17 cellular contexts compared by ENCODE assay signal in the genomic region with DNA sequence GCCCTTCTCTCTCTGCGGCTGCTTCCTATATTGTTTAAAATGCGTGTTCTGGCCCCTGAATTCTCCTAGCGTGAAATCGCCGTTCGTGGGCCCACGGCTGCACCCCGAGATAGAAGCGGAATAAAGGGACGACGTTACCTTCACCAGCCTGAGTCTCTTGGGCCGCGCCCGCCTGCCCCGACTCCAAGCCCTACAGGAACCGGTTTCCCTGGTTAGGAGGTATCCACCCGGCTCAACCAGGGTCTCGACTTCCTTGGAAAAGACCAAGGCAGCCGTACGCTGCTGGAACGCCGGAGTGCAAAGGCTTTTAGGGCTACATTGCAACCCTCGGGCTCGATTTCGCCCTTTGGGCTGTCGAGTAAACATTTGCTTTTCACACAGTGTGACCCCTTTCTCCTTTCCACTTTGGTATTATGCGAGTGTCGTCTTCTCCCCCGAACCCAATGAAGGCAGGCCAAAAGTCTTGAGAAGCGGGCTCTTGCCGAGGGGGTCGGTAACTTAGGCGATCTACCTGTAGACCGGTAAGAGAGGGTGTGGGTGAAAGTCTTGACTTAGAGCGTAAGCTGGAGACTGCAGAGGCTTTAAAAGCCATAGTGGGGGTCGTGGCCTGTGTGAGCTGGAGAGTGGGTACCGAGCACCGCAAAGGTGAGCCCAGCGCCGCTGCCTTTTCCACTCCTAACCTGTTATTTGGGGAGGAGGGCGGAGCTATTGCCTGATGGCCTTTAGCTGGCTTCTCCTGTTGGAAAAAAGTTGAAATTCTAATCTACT. TPM values are rescaled to one million over a fixed set of nuclear protein-coding genes. Genes with fewer than 3 reads are reported as not detected.
A peak's percentile ranks its signal among the peaks of the same experiment; 100 is the strongest.
DNase-seq lines count a peak whose midpoint lies in the region; ATAC-seq and TF ChIP-seq lines count a peak whose summit lies in the region.
"Had no signal": no experiment of that assay in that cellular context is flagged by ENCODE, and none has a peak within 500 bp of the region (broad histone marks: within the 10 kb centered on the region; RNA-seq: fewer than 3 reads in every experiment).

No MANE protein-coding gene starts in this region.

- no peak overlapping the region for H3K4me2 ChIP-seq in PC-9

- H3K27ac Mint-ChIP-seq in central memory CD8-positive, alpha-beta T cell (ENCODE audit: low read depth): no peak overlapping the region
- H3K27ac Mint-ChIP-seq in memory B cell: no peak overlapping the region
- H3K27ac Mint-ChIP-seq in stimulated activated naive B cell treated with anti-CD40 and anti-IgM and Interleukin-4, amounts not matched to agents 10 μg/mL and 1 μg/mL and 100 μg/mL, for 72 hours: peak overlapping the region; percentile 76

- H3F3A ChIP-seq in PC-9 (ENCODE audit: insufficient read depth, low read depth): no peaks in the 10 kb centered on the region

- H3K9me3 ChIP-seq in PC-9 (ENCODE audit: insufficient read depth, low read depth): no peaks in the 10 kb centered on the region
- H3K9me3 ChIP-seq: neutrophil, Peyer's patch had no signal

- intact Hi-C loops in PC-9 (cut with micrococcal nuclease; ENCODE audit: unreplicated experiment): no loop called here

- no peaks in the 10 kb centered on the region for H3K79me2 ChIP-seq in PC-9 (ENCODE audit: low read depth)

- H3K4me1 ChIP-seq in PC-9 (replicated peaks; ENCODE audit: insufficient read depth): no peaks in the 10 kb centered on the region

- no peaks in the 10 kb centered on the region for H3K9me2 ChIP-seq in PC-9 (ENCODE audit: insufficient read depth)

- H3K4me3 Mint-ChIP-seq in central memory CD8-positive, alpha-beta T cell: peak overlapping the region; percentile 55
- peak overlapping the region; percentile 68 for H3K4me3 Mint-ChIP-seq in memory B cell
- no peak overlapping the region for H3K4me3 Mint-ChIP-seq in stimulated activated naive B cell treated with anti-CD40 and anti-IgM and Interleukin-4, amounts not matched to agents 10 μg/mL and 1 μg/mL and 100 μg/mL, for 72 hours

- no peak for ATAC-seq in central memory CD8-positive, alpha-beta T cell (replicated peaks; ENCODE audit: extremely low read depth, poor library complexity, severe bottlenecking)
- ATAC-seq in memory B cell (ENCODE audit: low read depth) (no peak), HG02938 (IDR thresholded peaks at IDR 0.05; ENCODE audit: unreplicated experiment) (no peak)
- no peak for ATAC-seq in stimulated activated naive B cell treated with anti-CD40 and anti-IgM and Interleukin-4, amounts not matched to agents 10 μg/mL and 1 μg/mL and 100 μg/mL, for 72 hours (replicated peaks)

- no peak for TF ChIP-seq CTCF in PC-9 (conservative IDR thresholded peaks at IDR 0.05)

- peak; percentile 34 for DNase-seq in activated effector memory CD4-positive, alpha-beta T cell treated with anti-CD3 and anti-CD28 coated beads, Interleukin-2, amount 50 U/mL, for 16 hours
- no peak for DNase-seq in activated effector memory CD4-positive, alpha-beta T cell treated with Interleukin-2 at 50 U/mL for 16 hours
- DNase-seq in central memory CD8-positive, alpha-beta T cell (ENCODE audit: low spot score in 2 of 2): no peak
- no peak for DNase-seq in memory B cell (ENCODE audit: low spot score in 2 of 2)
- DNase-seq in stimulated activated naive B cell treated with anti-CD40 and anti-IgM and Interleukin-4, amounts not matched to agents 10 μg/mL and 1 μg/mL and 100 μg/mL, for 72 hours: no peak
- no peak for DNase-seq in PC-9
- no peak for DNase-seq in GM19240 (ENCODE audit: insufficient read length, low spot score)
- DNase-seq: activated CD4-positive, alpha-beta T cell treated with anti-CD3 and anti-CD28 coated beads for 48 hours; activated T-cell treated with anti-CD3 and anti-CD28 coated beads, Interleukin-2, amount 50 U/mL, for 48 hours; dermis blood vessel endothelial cell; NCI-H1092; NCI-H446 treated with DMSO at 0.1 percent for 48 hours; Peyer's patch; substantia nigra had no signal

- CTCF ChIA-PET in PC-9 (lab: Charles Lee): no interaction called here

- H2AFZ ChIP-seq in PC-9: no peak overlapping the region

- POLR2A ChIA-PET in PC-9 (lab: Charles Lee; ENCODE audit: unreplicated experiment): no interaction called here

- no peaks in the 10 kb centered on the region for H4K20me1 ChIP-seq in PC-9 (ENCODE audit: insufficient read depth)

- no peaks in the 10 kb centered on the region for H3K9me3 Mint-ChIP-seq in central memory CD8-positive, alpha-beta T cell
- H3K9me3 Mint-ChIP-seq in memory B cell: no peaks in the 10 kb centered on the region
- no peaks in the 10 kb centered on the region for H3K9me3 Mint-ChIP-seq in stimulated activated naive B cell treated with anti-CD40 and anti-IgM and Interleukin-4, amounts not matched to agents 10 μg/mL and 1 μg/mL and 100 μg/mL, for 72 hours

- H3K27ac ChIP-seq in PC-9: no peak overlapping the region
- H3K27ac ChIP-seq: neutrophil, Peyer's patch had no signal

- H3K27me3 Mint-ChIP-seq in central memory CD8-positive, alpha-beta T cell: peaks cover 37% of the 10 kb centered on the region
- peaks cover 16% of the 10 kb centered on the region for H3K27me3 Mint-ChIP-seq in memory B cell
- peaks cover 45 to 70% of the 10 kb centered on the region in 2 donors for H3K27me3 Mint-ChIP-seq in stimulated activated naive B cell treated with anti-CD40 and anti-IgM and Interleukin-4, amounts not matched to agents 10 μg/mL and 1 μg/mL and 100 μg/mL, for 72 hours

- H3K36me3 ChIP-seq in PC-9 (ENCODE audit: low read depth): no peaks in the 10 kb centered on the region
- H3K36me3 ChIP-seq: neutrophil, Peyer's patch had no signal

- no peaks in the 10 kb centered on the region for H3K27me3 ChIP-seq in PC-9 (ENCODE audit: insufficient read depth, low read depth)

- no peaks in the 10 kb centered on the region for H3K4me1 Mint-ChIP-seq in central memory CD8-positive, alpha-beta T cell
- H3K4me1 Mint-ChIP-seq in memory B cell: peaks cover 5% of the 10 kb centered on the region
- peaks cover 12 to 37% of the 10 kb centered on the region in 2 donors for H3K4me1 Mint-ChIP-seq in stimulated activated naive B cell treated with anti-CD40 and anti-IgM and Interleukin-4, amounts not matched to agents 10 μg/mL and 1 μg/mL and 100 μg/mL, for 72 hours

- no peaks in the 10 kb centered on the region for H3K36me3 Mint-ChIP-seq in central memory CD8-positive, alpha-beta T cell (ENCODE audit: insufficient read depth)
- H3K36me3 Mint-ChIP-seq in memory B cell: no peaks in the 10 kb centered on the region
- H3K36me3 Mint-ChIP-seq in stimulated activated naive B cell treated with anti-CD40 and anti-IgM and Interleukin-4, amounts not matched to agents 10 μg/mL and 1 μg/mL and 100 μg/mL, for 72 hours: peaks cover 0 to 1% of the 10 kb centered on the region in 2 donors

- H3K4me3 ChIP-seq in PC-9: no peak overlapping the region
- H3K4me3 ChIP-seq: Peyer's patch had no signal

- BruUV-seq in PC-9 (replicated peaks; lab: Mats Ljungman, UMichigan): no TSS peak

RNA-seq across cellular contexts. Expression of gene TRIM71, which starts 2.0 kb away (rescaled TPM):
- total RNA-seq in PC-9 (2021): not detected in 2 replicates
- total RNA-seq: aorta, dermis blood vessel endothelial cell, Peyer's patch had no signal

Comparison
In these comparisons a context has a peak if more than half of its experiments do, and no peak if none do; other contexts are left out.
1. H3K4me3 Mint-ChIP-seq: peak in central memory CD8-positive, alpha-beta T cell (single experiment) and memory B cell (single experiment); none in stimulated activated naive B cell treated with anti-CD40 and anti-IgM and Interleukin-4, amounts not matched to agents 10 μg/mL and 1 μg/mL and 100 μg/mL, for 72 hours (0 of 2).